8 cellular contexts compared by ENCODE assay signal in the genomic region with DNA sequence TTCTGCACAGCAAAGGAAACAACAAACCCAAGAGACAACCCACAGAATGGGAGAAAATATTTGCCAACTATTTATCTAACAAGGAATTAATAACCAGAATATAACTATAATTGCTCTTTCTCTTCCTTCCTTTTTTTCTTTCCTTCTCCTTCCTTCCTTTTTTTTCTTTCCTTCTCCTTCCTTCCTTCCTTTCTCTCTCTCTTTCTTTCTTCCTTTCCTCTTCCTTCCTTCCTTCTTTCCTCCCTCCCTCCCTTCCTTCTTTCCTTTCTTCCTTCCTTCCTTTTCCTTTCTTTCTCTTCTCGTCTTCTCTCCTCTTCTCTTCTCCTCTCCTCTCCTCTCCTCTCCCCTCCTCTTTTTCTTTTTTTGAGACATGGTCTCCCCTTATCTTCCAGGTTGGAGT.
"Had no signal": no experiment of that assay in that cellular context is flagged by ENCODE, and none has a peak within 500 bp of the region (broad histone marks: within the 10 kb centered on the region; RNA-seq: fewer than 3 reads in every experiment).

No MANE protein-coding gene starts in this region.

- DNase-seq: GDM1, GF-D8 had no signal

- ATAC-seq: GM12878 had no signal

- H3K4me3 ChIP-seq: GM12878 had no signal

- FAIRE-seq: G401.6, GM12878, GM12891, GM12892, GM18507, GM19239 had no signal
